Comparison of ENCODE assay signal across 9 cellular contexts in genomic region chr7:36128448-36129047, GRCh38. TPM values are rescaled to one million over a fixed set of nuclear protein-coding genes. Genes with fewer than 3 reads are reported as not detected.
A peak's percentile ranks its signal among the peaks of the same experiment; 100 is the strongest.
DNase-seq lines count a peak whose midpoint lies in the region; ATAC-seq, FAIRE-seq and TF ChIP-seq lines count a peak whose summit lies in the region.
"Had no signal": no experiment of that assay in that cellular context is flagged by ENCODE, and none has a peak within 500 bp of the region (broad histone marks: within the 10 kb centered on the region; RNA-seq: fewer than 3 reads in every experiment).

No MANE protein-coding gene starts in this region.

- FAIRE-seq in A204.1 (lab: Jason Lieb, UNC) = peak; percentile 27

- H3K4me1 Mint-ChIP-seq in HFFc6 (ENCODE audit: low read depth) = peaks cover 26% of the 10 kb centered on the region
- H3K4me1 Mint-ChIP-seq: activated naive CD8-positive, alpha-beta T cell treated with anti-CD3 and anti-CD28 coated beads, Interleukin-2, amount 10 ng/mL, durations not matched to agents 7 days and 5 days had no signal

- H3K27ac Mint-ChIP-seq in HFFc6 = peak overlapping the region; percentile 86
- H3K27ac Mint-ChIP-seq: activated naive CD8-positive, alpha-beta T cell treated with anti-CD3 and anti-CD28 coated beads, Interleukin-2, amount 10 ng/mL, durations not matched to agents 7 days and 5 days had no signal

- ATAC-seq in GM19351 (IDR thresholded peaks at IDR 0.05; ENCODE audit: unreplicated experiment) = no peak

- peak; percentile 86 for DNase-seq in HFFc6
- peak; percentile 56 for DNase-seq in RPMI8226
- peak; percentile 91 for DNase-seq in fibroblast of the aortic adventitia (ENCODE audit: low read depth)
- DNase-seq in nucleus accumbens (lab: John Stamatoyannopoulos, UW) = peak in 41 of 56 donors; percentile 4 to 81 (median 25)
- DNase-seq in central memory CD4-positive, alpha-beta T cell = no peak
- DNase-seq in activated CD4-positive, alpha-beta T cell treated with anti-CD3 and anti-CD28 coated beads for 48 hours = no peak
- DNase-seq: activated naive CD8-positive, alpha-beta T cell treated with anti-CD3 and anti-CD28 coated beads, Interleukin-2, amount 10 ng/mL, durations not matched to agents 7 days and 5 days had no signal

- TF ChIP-seq CTCF in HFFc6 (IDR thresholded peaks at IDR 0.05) (peak; percentile 94), fibroblast of the aortic adventitia (IDR thresholded peaks at IDR 0.05; ENCODE audit: insufficient read depth, low read length) (peak; percentile 69)

- peak overlapping the region; percentile 59 for H3K4me3 Mint-ChIP-seq in HFFc6
- H3K4me3 Mint-ChIP-seq: activated naive CD8-positive, alpha-beta T cell treated with anti-CD3 and anti-CD28 coated beads, Interleukin-2, amount 10 ng/mL, durations not matched to agents 7 days and 5 days had no signal

- H3K27me3 Mint-ChIP-seq in HFFc6 (ENCODE audit: insufficient read depth) = peaks cover 18% of the 10 kb centered on the region

- H3K36me3 Mint-ChIP-seq in HFFc6 (ENCODE audit: low read depth) = no peaks in the 10 kb centered on the region
- H3K36me3 Mint-ChIP-seq: activated naive CD8-positive, alpha-beta T cell treated with anti-CD3 and anti-CD28 coated beads, Interleukin-2, amount 10 ng/mL, durations not matched to agents 7 days and 5 days had no signal

- H3K4me3 ChIP-seq in fibroblast of the aortic adventitia (ENCODE audit: low read depth, low read length) = no peak overlapping the region

- H3K9me3 Mint-ChIP-seq in HFFc6 = peaks cover 10% of the 10 kb centered on the region
- H3K9me3 Mint-ChIP-seq: activated naive CD8-positive, alpha-beta T cell treated with anti-CD3 and anti-CD28 coated beads, Interleukin-2, amount 10 ng/mL, durations not matched to agents 7 days and 5 days had no signal

RNA-seq across cellular contexts. Expression of gene EEPD1, which starts 24.5 kb away (rescaled TPM):
- total RNA-seq in HFFc6 (2021; fragmentation: NEBNext Ultra II Directional; extraction: Animal tissue kit (Norgen Biotek cat#: 25700)) = 1 to 10 TPM in 5 of 6 experiments, under 1 TPM in 1; 0.95 to 2.7 (median 1.5) TPM
- total RNA-seq in fibroblast of the aortic adventitia (ENCODE audit: low replicate concordance) = 5.2 and 5.7 TPM in 2 replicates

Comparison
In these comparisons a context has a peak if more than half of its experiments do, and no peak if none do; other contexts are left out.
1. DNase-seq: peak in HFFc6 (single experiment), RPMI8226 (single experiment), fibroblast of the aortic adventitia (single experiment) and nucleus accumbens (41 of 56); none in central memory CD4-positive, alpha-beta T cell (single experiment) and activated CD4-positive, alpha-beta T cell treated with anti-CD3 and anti-CD28 coated beads for 48 hours (single experiment).